Comparison of ENCODE assay signal across 1 cellular context in the genomic region with DNA sequence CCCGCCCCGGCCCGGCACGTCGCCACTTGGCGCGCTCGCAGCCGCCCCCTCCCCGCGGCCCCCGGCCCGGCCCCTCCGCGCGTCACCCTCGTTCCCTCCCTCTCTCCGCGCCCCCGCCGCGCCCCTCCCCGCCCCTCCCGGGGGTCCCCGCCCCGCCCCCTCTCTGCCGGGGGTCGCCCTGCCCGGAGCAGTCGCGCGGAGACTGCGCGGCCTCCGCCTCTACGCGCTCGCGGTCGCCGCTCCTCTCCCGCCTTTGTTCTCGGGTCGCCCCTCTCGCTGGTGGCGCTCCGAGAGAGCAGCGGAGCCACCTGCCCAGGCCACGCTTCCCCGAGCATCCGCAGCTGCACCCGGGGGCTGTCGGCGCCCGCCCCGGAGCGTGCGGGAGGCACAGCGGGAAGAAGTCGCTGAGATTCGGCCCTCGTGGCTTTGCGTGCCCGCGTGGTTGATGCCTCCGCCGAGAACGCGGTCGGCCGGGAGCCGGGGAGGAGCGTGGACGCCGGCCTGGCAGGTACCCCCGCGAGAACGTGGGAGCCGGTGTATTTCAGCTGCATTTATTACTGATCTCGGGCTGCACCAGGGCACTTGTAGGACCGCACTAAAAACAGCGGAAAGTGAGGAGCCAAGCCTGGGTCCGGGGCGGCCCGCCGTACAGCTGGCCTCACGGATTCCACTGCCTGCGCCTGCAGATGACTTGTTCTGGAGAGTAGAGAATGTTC.
TF ChIP-seq lines count a peak whose summit lies in the region.

No MANE protein-coding gene starts in this region.

TF ChIP-seq in GM12878, 131 proteins besides CTCF, POLR2A, EP300 and RAD21 (continued from another document):
- TF ChIP-seq FOXM1 (IDR thresholded peaks at IDR 0.05; ENCODE audit: low read depth, low read length) = no peak
- no peak for TF ChIP-seq MEF2A (IDR thresholded peaks at IDR 0.05; ENCODE audit: insufficient read depth, low read depth, low read length)
- TF ChIP-seq WRNIP1 (IDR thresholded peaks at IDR 0.05; ENCODE audit: borderline replicate concordance, low read depth, low read length) = no peak
- peak in 1 of 2 experiments; percentile 38; a peak in 1 of 3 replicates for TF ChIP-seq EGR1 (IDR thresholded peaks at IDR 0.05; ENCODE audit: borderline replicate concordance in 1 of 2, low read depth in 2 of 2, low read length in 2 of 2)
- TF ChIP-seq NRF1 (conservative IDR thresholded peaks at IDR 0.05; ENCODE audit: low read depth, low read length) = no peak
- TF ChIP-seq, protein P1, sequence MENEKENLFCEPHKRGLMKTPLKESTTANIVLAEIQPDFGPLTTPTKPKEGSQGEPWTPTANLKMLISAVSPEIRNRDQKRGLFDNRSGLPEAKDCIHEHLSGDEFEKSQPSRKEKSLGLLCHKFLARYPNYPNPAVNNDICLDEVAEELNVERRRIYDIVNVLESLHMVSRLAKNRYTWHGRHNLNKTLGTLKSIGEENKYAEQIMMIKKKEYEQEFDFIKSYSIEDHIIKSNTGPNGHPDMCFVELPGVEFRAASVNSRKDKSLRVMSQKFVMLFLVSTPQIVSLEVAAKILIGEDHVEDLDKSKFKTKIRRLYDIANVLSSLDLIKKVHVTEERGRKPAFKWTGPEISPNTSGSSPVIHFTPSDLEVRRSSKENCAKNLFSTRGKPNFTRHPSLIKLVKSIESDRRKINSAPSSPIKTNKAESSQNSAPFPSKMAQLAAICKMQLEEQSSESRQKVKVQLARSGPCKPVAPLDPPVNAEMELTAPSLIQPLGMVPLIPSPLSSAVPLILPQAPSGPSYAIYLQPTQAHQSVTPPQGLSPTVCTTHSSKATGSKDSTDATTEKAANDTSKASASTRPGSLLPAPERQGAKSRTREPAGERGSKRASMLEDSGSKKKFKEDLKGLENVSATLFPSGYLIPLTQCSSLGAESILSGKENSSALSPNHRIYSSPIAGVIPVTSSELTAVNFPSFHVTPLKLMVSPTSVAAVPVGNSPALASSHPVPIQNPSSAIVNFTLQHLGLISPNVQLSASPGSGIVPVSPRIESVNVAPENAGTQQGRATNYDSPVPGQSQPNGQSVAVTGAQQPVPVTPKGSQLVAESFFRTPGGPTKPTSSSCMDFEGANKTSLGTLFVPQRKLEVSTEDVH (IDR thresholded peaks at IDR 0.05; ENCODE audit: low read depth, partially characterized antibody) = no peak
- no peak for TF ChIP-seq SIN3A (IDR thresholded peaks at IDR 0.05; ENCODE audit: low read depth, low read length)
- TF ChIP-seq BHLHE40 (IDR thresholded peaks at IDR 0.05; ENCODE audit: borderline replicate concordance in 1 of 2, low read depth in 2 of 2, low read length in 1 of 2) = peak in 1 of 2 experiments; percentile 60; a peak in 2 of 4 replicates
- no peak for TF ChIP-seq CREB1 (IDR thresholded peaks at IDR 0.05; ENCODE audit: low read depth)
- TF ChIP-seq, protein P2, sequence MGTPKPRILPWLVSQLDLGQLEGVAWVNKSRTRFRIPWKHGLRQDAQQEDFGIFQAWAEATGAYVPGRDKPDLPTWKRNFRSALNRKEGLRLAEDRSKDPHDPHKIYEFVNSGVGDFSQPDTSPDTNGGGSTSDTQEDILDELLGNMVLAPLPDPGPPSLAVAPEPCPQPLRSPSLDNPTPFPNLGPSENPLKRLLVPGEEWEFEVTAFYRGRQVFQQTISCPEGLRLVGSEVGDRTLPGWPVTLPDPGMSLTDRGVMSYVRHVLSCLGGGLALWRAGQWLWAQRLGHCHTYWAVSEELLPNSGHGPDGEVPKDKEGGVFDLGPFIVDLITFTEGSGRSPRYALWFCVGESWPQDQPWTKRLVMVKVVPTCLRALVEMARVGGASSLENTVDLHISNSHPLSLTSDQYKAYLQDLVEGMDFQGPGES (IDR thresholded peaks at IDR 0.05) = no peak
- TF ChIP-seq, protein P3, sequence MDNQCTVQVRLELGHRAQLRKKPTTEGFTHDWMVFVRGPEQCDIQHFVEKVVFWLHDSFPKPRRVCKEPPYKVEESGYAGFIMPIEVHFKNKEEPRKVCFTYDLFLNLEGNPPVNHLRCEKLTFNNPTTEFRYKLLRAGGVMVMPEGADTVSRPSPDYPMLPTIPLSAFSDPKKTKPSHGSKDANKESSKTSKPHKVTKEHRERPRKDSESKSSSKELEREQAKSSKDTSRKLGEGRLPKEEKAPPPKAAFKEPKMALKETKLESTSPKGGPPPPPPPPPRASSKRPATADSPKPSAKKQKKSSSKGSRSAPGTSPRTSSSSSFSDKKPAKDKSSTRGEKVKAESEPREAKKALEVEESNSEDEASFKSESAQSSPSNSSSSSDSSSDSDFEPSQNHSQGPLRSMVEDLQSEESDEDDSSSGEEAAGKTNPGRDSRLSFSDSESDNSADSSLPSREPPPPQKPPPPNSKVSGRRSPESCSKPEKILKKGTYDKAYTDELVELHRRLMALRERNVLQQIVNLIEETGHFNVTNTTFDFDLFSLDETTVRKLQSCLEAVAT (IDR thresholded peaks at IDR 0.05) = no peak
- TF ChIP-seq, protein P4, sequence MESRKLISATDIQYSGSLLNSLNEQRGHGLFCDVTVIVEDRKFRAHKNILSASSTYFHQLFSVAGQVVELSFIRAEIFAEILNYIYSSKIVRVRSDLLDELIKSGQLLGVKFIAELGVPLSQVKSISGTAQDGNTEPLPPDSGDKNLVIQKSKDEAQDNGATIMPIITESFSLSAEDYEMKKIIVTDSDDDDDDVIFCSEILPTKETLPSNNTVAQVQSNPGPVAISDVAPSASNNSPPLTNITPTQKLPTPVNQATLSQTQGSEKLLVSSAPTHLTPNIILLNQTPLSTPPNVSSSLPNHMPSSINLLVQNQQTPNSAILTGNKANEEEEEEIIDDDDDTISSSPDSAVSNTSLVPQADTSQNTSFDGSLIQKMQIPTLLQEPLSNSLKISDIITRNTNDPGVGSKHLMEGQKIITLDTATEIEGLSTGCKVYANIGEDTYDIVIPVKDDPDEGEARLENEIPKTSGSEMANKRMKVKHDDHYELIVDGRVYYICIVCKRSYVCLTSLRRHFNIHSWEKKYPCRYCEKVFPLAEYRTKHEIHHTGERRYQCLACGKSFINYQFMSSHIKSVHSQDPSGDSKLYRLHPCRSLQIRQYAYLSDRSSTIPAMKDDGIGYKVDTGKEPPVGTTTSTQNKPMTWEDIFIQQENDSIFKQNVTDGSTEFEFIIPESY (IDR thresholded peaks at IDR 0.05) = no peak
- TF ChIP-seq POLR2AphosphoS5 (IDR thresholded peaks at IDR 0.05; ENCODE audit: low read length) = no peak
- TF ChIP-seq ZBED1 (IDR thresholded peaks at IDR 0.05; ENCODE audit: borderline replicate concordance) = no peak
- TF ChIP-seq NFYA (IDR thresholded peaks at IDR 0.05; ENCODE audit: borderline replicate concordance, low read depth, low read length) = no peak
- no peak for TF ChIP-seq STAT1 (conservative IDR thresholded peaks at IDR 0.05)
- TF ChIP-seq MTA3 (IDR thresholded peaks at IDR 0.05; ENCODE audit: borderline replicate concordance, low read length) = no peak
- TF ChIP-seq TBL1XR1 (IDR thresholded peaks at IDR 0.05; ENCODE audit: low read depth, low read length) = no peak
- no peak for TF ChIP-seq ATF7 (IDR thresholded peaks at IDR 0.05; ENCODE audit: low read depth)
- TF ChIP-seq, protein P5, sequence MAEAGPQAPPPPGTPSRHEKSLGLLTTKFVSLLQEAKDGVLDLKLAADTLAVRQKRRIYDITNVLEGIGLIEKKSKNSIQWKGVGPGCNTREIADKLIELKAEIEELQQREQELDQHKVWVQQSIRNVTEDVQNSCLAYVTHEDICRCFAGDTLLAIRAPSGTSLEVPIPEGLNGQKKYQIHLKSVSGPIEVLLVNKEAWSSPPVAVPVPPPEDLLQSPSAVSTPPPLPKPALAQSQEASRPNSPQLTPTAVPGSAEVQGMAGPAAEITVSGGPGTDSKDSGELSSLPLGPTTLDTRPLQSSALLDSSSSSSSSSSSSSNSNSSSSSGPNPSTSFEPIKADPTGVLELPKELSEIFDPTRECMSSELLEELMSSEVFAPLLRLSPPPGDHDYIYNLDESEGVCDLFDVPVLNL (IDR thresholded peaks at IDR 0.05; ENCODE audit: low read depth, low read length) = no peak
- TF ChIP-seq RAD51 (IDR thresholded peaks at IDR 0.05) = no peak
- TF ChIP-seq, protein P6, sequence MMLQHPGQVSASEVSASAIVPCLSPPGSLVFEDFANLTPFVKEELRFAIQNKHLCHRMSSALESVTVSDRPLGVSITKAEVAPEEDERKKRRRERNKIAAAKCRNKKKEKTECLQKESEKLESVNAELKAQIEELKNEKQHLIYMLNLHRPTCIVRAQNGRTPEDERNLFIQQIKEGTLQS (IDR thresholded peaks at IDR 0.05; ENCODE audit: borderline replicate concordance, extremely low read depth, low read depth, low read length) = no peak
- no peak for TF ChIP-seq RELA (IDR thresholded peaks at IDR 0.05; ENCODE audit: borderline replicate concordance, partially characterized antibody)
- TF ChIP-seq SMAD1 (IDR thresholded peaks at IDR 0.05; ENCODE audit: low read depth, partially characterized antibody) = no peak
- TF ChIP-seq MTA2 (IDR thresholded peaks at IDR 0.05; ENCODE audit: low read depth) = no peak
- no peak for TF ChIP-seq CBX5 (IDR thresholded peaks at IDR 0.05; ENCODE audit: low read depth)
- peak; percentile 36; the same call in 1 of the 2 replicates for TF ChIP-seq MXI1 (IDR thresholded peaks at IDR 0.05; ENCODE audit: low read depth, low read length)
- TF ChIP-seq FOS (IDR thresholded peaks at IDR 0.05; ENCODE audit: borderline replicate concordance, extremely low read depth, insufficient read length) = no peak
- no peak for TF ChIP-seq NFXL1 (IDR thresholded peaks at IDR 0.05; ENCODE audit: borderline replicate concordance)
- no peak for TF ChIP-seq CEBPB (IDR thresholded peaks at IDR 0.05; ENCODE audit: borderline replicate concordance in 1 of 2, low read depth in 2 of 2, low read length in 2 of 2)
- TF ChIP-seq ZZZ3 (IDR thresholded peaks at IDR 0.05; ENCODE audit: control insufficient read depth, insufficient read length, low read depth) = no peak
- no peak for TF ChIP-seq BCL11A (IDR thresholded peaks at IDR 0.05; ENCODE audit: low read depth, low read length)
- TF ChIP-seq SRF (IDR thresholded peaks at IDR 0.05; ENCODE audit: low read depth in 2 of 2, low read length in 2 of 2) = no peak
- TF ChIP-seq, protein P7, sequence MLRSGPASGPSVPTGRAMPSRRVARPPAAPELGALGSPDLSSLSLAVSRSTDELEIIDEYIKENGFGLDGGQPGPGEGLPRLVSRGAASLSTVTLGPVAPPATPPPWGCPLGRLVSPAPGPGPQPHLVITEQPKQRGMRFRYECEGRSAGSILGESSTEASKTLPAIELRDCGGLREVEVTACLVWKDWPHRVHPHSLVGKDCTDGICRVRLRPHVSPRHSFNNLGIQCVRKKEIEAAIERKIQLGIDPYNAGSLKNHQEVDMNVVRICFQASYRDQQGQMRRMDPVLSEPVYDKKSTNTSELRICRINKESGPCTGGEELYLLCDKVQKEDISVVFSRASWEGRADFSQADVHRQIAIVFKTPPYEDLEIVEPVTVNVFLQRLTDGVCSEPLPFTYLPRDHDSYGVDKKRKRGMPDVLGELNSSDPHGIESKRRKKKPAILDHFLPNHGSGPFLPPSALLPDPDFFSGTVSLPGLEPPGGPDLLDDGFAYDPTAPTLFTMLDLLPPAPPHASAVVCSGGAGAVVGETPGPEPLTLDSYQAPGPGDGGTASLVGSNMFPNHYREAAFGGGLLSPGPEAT (IDR thresholded peaks at IDR 0.05; ENCODE audit: low read depth) = no peak
- peak; percentile 47; the same call in 1 of the 2 replicates for TF ChIP-seq SMAD5 (IDR thresholded peaks at IDR 0.05; ENCODE audit: low read depth)
- TF ChIP-seq, protein P8, sequence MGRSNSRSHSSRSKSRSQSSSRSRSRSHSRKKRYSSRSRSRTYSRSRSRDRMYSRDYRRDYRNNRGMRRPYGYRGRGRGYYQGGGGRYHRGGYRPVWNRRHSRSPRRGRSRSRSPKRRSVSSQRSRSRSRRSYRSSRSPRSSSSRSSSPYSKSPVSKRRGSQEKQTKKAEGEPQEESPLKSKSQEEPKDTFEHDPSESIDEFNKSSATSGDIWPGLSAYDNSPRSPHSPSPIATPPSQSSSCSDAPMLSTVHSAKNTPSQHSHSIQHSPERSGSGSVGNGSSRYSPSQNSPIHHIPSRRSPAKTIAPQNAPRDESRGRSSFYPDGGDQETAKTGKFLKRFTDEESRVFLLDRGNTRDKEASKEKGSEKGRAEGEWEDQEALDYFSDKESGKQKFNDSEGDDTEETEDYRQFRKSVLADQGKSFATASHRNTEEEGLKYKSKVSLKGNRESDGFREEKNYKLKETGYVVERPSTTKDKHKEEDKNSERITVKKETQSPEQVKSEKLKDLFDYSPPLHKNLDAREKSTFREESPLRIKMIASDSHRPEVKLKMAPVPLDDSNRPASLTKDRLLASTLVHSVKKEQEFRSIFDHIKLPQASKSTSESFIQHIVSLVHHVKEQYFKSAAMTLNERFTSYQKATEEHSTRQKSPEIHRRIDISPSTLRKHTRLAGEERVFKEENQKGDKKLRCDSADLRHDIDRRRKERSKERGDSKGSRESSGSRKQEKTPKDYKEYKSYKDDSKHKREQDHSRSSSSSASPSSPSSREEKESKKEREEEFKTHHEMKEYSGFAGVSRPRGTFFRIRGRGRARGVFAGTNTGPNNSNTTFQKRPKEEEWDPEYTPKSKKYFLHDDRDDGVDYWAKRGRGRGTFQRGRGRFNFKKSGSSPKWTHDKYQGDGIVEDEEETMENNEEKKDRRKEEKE (IDR thresholded peaks at IDR 0.05) = no peak
- TF ChIP-seq, protein P9, sequence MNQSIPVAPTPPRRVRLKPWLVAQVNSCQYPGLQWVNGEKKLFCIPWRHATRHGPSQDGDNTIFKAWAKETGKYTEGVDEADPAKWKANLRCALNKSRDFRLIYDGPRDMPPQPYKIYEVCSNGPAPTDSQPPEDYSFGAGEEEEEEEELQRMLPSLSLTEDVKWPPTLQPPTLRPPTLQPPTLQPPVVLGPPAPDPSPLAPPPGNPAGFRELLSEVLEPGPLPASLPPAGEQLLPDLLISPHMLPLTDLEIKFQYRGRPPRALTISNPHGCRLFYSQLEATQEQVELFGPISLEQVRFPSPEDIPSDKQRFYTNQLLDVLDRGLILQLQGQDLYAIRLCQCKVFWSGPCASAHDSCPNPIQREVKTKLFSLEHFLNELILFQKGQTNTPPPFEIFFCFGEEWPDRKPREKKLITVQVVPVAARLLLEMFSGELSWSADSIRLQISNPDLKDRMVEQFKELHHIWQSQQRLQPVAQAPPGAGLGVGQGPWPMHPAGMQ (IDR thresholded peaks at IDR 0.05; ENCODE audit: borderline replicate concordance) = no peak
- no peak for TF ChIP-seq ESRRA (IDR thresholded peaks at IDR 0.05; ENCODE audit: low read length)
- peak; percentile 76 for TF ChIP-seq GATAD2B (conservative IDR thresholded peaks at IDR 0.05; ENCODE audit: low read depth)
- TF ChIP-seq ZSCAN29 (IDR thresholded peaks at IDR 0.05) = no peak
- TF ChIP-seq SMARCA5 (IDR thresholded peaks at IDR 0.05) = no peak
- TF ChIP-seq ZNF384 (IDR thresholded peaks at IDR 0.05; ENCODE audit: borderline replicate concordance, low read depth, low read length) = no peak
- no peak for TF ChIP-seq TARDBP (IDR thresholded peaks at IDR 0.05; ENCODE audit: borderline replicate concordance)
- 0 out of 2 replicates have a peak, but pooled peaks have one; percentile 49 for TF ChIP-seq TCF3 (IDR thresholded peaks at IDR 0.05; ENCODE audit: borderline replicate concordance, insufficient read depth, low read depth, low read length)
- TF ChIP-seq KDM1A (IDR thresholded peaks at IDR 0.05; ENCODE audit: borderline replicate concordance) = no peak
- TF ChIP-seq CREM (IDR thresholded peaks at IDR 0.05; ENCODE audit: low read depth) = 0 out of 2 replicates have a peak, but pooled peaks have one; percentile 34
- peak; percentile 45; the same call in 1 of the 2 replicates for TF ChIP-seq RUNX3 (IDR thresholded peaks at IDR 0.05; ENCODE audit: low read length)
- no peak for TF ChIP-seq PML (IDR thresholded peaks at IDR 0.05; ENCODE audit: low read length)
- no peak for TF ChIP-seq YY1 (IDR thresholded peaks at IDR 0.05; ENCODE audit: low read depth, low read length)
- peak in 1 of 2 experiments; percentile 18; a peak in 1 of 4 replicates for TF ChIP-seq IKZF2 (IDR thresholded peaks at IDR 0.05)
- no peak for TF ChIP-seq SP1 (IDR thresholded peaks at IDR 0.05; ENCODE audit: low read depth, low read length)
- no peak for TF ChIP-seq HDAC2 (IDR thresholded peaks at IDR 0.05)
